ENCODE assay signal across 8 cellular contexts in the genomic region with DNA sequence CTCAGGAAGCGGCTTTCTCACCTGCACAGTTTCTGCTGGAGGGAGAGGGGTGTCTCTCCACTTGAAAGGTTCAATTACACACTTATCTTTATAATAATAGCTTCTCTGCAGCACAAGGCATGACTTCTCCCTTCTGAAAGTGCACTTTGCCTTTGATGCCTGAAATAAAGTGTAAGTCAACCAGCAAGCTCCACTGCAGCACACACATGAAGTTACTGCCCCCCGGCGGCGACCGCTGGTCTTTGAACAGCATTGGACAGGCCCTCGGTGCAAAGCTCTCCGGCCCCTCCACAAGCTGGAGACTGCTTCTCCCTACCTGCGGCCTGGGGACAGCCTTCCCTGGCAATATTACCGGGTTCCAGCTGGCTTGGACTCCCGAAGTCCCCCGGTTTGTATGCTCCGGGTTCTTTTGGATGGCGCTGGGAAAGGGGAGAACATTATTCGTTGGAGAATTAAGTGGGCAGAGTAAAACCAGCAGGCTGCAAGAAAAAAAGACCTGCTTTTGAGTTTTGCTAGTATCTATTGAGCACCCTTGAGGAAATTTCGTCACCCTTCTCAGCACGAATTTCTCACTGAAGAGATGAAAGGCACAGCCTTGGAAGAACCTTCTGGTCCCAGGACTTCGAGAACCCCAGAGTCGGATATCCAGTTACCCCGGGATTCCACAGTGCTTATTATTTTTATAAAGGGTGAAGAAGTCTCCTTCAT. TPM values are rescaled to one million over a fixed set of nuclear protein-coding genes. Genes with fewer than 3 reads are reported as not detected.
DNase-seq lines count a peak whose midpoint lies in the region; ATAC-seq and TF ChIP-seq lines count a peak whose summit lies in the region.

No MANE protein-coding gene starts in this region.

- H3K27me3 Mint-ChIP-seq in activated naive CD8-positive, alpha-beta T cell treated with anti-CD3 and anti-CD28 coated beads for 36 hours: no peaks in the 10 kb centered on the region
- H3K27me3 Mint-ChIP-seq in progenitor cell of endocrine pancreas: peaks cover 6% of the 10 kb centered on the region

- H3K4me3 ChIP-seq in uterus: no peak overlapping the region

- H3K4me3 Mint-ChIP-seq in activated naive CD8-positive, alpha-beta T cell treated with anti-CD3 and anti-CD28 coated beads for 36 hours: no peak overlapping the region
- no peak overlapping the region for H3K4me3 Mint-ChIP-seq in progenitor cell of endocrine pancreas (ENCODE audit: low read depth)

- no peaks in the 10 kb centered on the region for H3K36me3 ChIP-seq in uterus

- H3K9me3 Mint-ChIP-seq in activated naive CD8-positive, alpha-beta T cell treated with anti-CD3 and anti-CD28 coated beads for 36 hours: no peaks in the 10 kb centered on the region
- H3K9me3 Mint-ChIP-seq in progenitor cell of endocrine pancreas (ENCODE audit: low read depth): no peaks in the 10 kb centered on the region

- TF ChIP-seq POLR2A in uterus (IDR thresholded peaks at IDR 0.05): no peak

- H3K36me3 Mint-ChIP-seq in activated naive CD8-positive, alpha-beta T cell treated with anti-CD3 and anti-CD28 coated beads for 36 hours: no peaks in the 10 kb centered on the region
- no peaks in the 10 kb centered on the region for H3K36me3 Mint-ChIP-seq in progenitor cell of endocrine pancreas (ENCODE audit: insufficient read depth)

- H3K27ac Mint-ChIP-seq in activated naive CD8-positive, alpha-beta T cell treated with anti-CD3 and anti-CD28 coated beads for 36 hours: no peak overlapping the region
- no peak overlapping the region for H3K27ac Mint-ChIP-seq in progenitor cell of endocrine pancreas

- no peaks in the 10 kb centered on the region for H3K27me3 ChIP-seq in uterus

- H3K4me1 ChIP-seq in uterus: no peaks in the 10 kb centered on the region

- peak; percentile 68 for DNase-seq in A172 (ENCODE audit: low spot score)
- peak; percentile 20 for DNase-seq in NCI-H1048 (lab: John Stamatoyannopoulos, UW)
- peak; percentile 69 for DNase-seq in SKM-1 treated with dmso at 0.1 percent for 144 hours (lab: John Stamatoyannopoulos, UW; ENCODE audit: unreplicated experiment)
- DNase-seq in activated naive CD8-positive, alpha-beta T cell treated with anti-CD3 and anti-CD28 coated beads for 36 hours: peak; percentile 70
- peak; percentile 92 for DNase-seq in Right ventricle myocardium superior
- DNase-seq in progenitor cell of endocrine pancreas (ENCODE audit: low spot score, unreplicated experiment): peak; percentile 68
- peak; percentile 65 to 76 for DNase-seq in uterus

- H3K27ac ChIP-seq in uterus: no peak overlapping the region

- intact Hi-C loops in Right ventricle myocardium superior (cut with DNase I): no loop called here
- intact Hi-C loops in uterus (cut with DNase I; ENCODE audit: low total_unique reads): no loop called here

- ATAC-seq in GM18867 (IDR thresholded peaks at IDR 0.05; ENCODE audit: unreplicated experiment): peak; percentile 68
- peak; percentile 98 for ATAC-seq in Right ventricle myocardium superior (ENCODE audit: poor library complexity)

- H3K9me3 ChIP-seq in uterus: no peaks in the 10 kb centered on the region

- H3K4me1 Mint-ChIP-seq in activated naive CD8-positive, alpha-beta T cell treated with anti-CD3 and anti-CD28 coated beads for 36 hours: peaks cover 3% of the 10 kb centered on the region
- peaks cover 3% of the 10 kb centered on the region for H3K4me1 Mint-ChIP-seq in progenitor cell of endocrine pancreas (ENCODE audit: low read depth)

- TF ChIP-seq CTCF in progenitor cell of endocrine pancreas (IDR thresholded peaks at IDR 0.05; ENCODE audit: unreplicated experiment) (peak; percentile 81), uterus (IDR thresholded peaks at IDR 0.05) (peak; percentile 58 to 79 (median 64))

RNA-seq across cellular contexts. Expression of gene RCAN1, which starts 11.8 kb away (rescaled TPM):
- total RNA-seq in A172 (2014; rRNA removed; shearing (Covaris generic)): 56.2 and 61.5 TPM in 2 replicates
- total RNA-seq in activated naive CD8-positive, alpha-beta T cell treated with anti-CD3 and anti-CD28 coated beads for 36 hours: 10 to 100 TPM; 11.5 to 13.2 TPM
- total RNA-seq in Right ventricle myocardium superior (36.0 TPM), progenitor cell of endocrine pancreas (11.6 and 14.2 TPM in 2 replicates), uterus (10 to 100 TPM; 12.4 to 22.5 (median 16.5) TPM)

Comparison
In these comparisons a context has a peak if more than half of its experiments do, and no peak if none do; other contexts are left out.
1. DNase-seq: peak in every context shown above with its lines; median percentile 92 in Right ventricle myocardium superior; 70 in uterus; 70 in activated naive CD8-positive, alpha-beta T cell treated with anti-CD3 and anti-CD28 coated beads for 36 hours; 69 in SKM-1 treated with dmso at 0.1 percent for 144 hours; 68 in A172; 68 in progenitor cell of endocrine pancreas; 20 in NCI-H1048.